In the genomic region with DNA sequence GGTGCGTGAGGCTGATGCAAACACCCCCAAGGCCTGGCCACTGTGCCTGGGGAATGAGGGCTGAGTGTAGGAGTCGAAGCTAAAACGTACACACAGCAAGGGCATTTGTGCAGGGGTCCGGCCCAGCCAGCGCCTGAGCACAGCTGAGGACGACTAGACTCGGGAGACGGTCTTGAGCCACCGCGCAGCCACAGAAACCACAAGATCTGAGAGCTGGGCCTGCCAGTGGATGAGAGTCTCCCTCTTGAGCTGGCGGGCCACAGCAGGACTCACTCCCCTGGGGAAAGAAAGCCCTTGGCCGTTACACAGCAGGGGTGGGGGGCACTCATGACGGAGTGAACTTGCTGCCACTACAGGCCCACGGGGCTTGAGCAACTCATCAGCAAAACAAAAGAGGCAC, we compare ENCODE assay signal across 3 cellular contexts.
TF ChIP-seq lines count a peak whose summit lies in the region.

No MANE protein-coding gene starts in this region.

TF ChIP-seq in SK-N-SH, 30 proteins besides CTCF, POLR2A, EP300 and RAD21:
- TF ChIP-seq GATA2 (CRISPR knock-in tag; IDR thresholded peaks at IDR 0.05) (no peak), TAF1 (IDR thresholded peaks at IDR 0.05; ENCODE audit: borderline replicate concordance, low read depth, low read length) (no peak), SIN3A (IDR thresholded peaks at IDR 0.05; ENCODE audit: borderline replicate concordance, low read depth, low read length) (no peak), RFX5 (IDR thresholded peaks at IDR 0.05; ENCODE audit: low read length) (no peak), EZH2phosphoT487 (IDR thresholded peaks at IDR 0.05; ENCODE audit: borderline replicate concordance, low read depth) (no peak), NFIC (IDR thresholded peaks at IDR 0.05; ENCODE audit: borderline replicate concordance) (no peak)
- TF ChIP-seq, protein P1, sequence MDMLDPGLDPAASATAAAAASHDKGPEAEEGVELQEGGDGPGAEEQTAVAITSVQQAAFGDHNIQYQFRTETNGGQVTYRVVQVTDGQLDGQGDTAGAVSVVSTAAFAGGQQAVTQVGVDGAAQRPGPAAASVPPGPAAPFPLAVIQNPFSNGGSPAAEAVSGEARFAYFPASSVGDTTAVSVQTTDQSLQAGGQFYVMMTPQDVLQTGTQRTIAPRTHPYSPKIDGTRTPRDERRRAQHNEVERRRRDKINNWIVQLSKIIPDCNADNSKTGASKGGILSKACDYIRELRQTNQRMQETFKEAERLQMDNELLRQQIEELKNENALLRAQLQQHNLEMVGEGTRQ (IDR thresholded peaks at IDR 0.05; ENCODE audit: borderline replicate concordance, low read depth, low read length): no peak

TF ChIP-seq in SK-N-SH treated with all-trans-retinoic acid at 6 μM for 48 hours, 23 proteins besides CTCF, POLR2A, EP300 and RAD21:
- TF ChIP-seq CSDC2 (CRISPR knock-in tag; IDR thresholded peaks at IDR 0.05): no peak
- TF ChIP-seq, protein P2, sequence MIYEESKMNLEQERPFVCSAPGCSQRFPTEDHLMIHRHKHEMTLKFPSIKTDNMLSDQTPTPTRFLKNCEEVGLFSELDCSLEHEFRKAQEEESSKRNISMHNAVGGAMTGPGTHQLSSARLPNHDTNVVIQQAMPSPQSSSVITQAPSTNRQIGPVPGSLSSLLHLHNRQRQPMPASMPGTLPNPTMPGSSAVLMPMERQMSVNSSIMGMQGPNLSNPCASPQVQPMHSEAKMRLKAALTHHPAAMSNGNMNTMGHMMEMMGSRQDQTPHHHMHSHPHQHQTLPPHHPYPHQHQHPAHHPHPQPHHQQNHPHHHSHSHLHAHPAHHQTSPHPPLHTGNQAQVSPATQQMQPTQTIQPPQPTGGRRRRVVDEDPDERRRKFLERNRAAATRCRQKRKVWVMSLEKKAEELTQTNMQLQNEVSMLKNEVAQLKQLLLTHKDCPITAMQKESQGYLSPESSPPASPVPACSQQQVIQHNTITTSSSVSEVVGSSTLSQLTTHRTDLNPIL (CRISPR knock-in tag; IDR thresholded peaks at IDR 0.05; ENCODE audit: low read depth): no peak
- no peak for TF ChIP-seq ZC3H10 (CRISPR knock-in tag; IDR thresholded peaks at IDR 0.05)
- TF ChIP-seq ZNF70 (CRISPR knock-in tag; IDR thresholded peaks at IDR 0.05): no peak
- TF ChIP-seq PPARA (CRISPR knock-in tag; IDR thresholded peaks at IDR 0.05; ENCODE audit: borderline replicate concordance): no peak
- TF ChIP-seq ISL1 (CRISPR knock-in tag; IDR thresholded peaks at IDR 0.05): no peak
- no peak for TF ChIP-seq TOX (CRISPR knock-in tag; IDR thresholded peaks at IDR 0.05; ENCODE audit: borderline replicate concordance)
- no peak for TF ChIP-seq ZNF565 (CRISPR knock-in tag; conservative IDR thresholded peaks at IDR 0.05; ENCODE audit: low read depth)
- no peak for TF ChIP-seq TCF4 (CRISPR knock-in tag; IDR thresholded peaks at IDR 0.05; ENCODE audit: borderline replicate concordance)
- no peak for TF ChIP-seq TSHZ2 (CRISPR knock-in tag; IDR thresholded peaks at IDR 0.05)
- no peak for TF ChIP-seq ZFP3 (CRISPR knock-in tag; IDR thresholded peaks at IDR 0.05)
- TF ChIP-seq CSRNP3 (CRISPR knock-in tag; IDR thresholded peaks at IDR 0.05): no peak
- no peak for TF ChIP-seq ESRRG (CRISPR knock-in tag; IDR thresholded peaks at IDR 0.05)
- no peak for TF ChIP-seq ZNF8 (CRISPR knock-in tag; IDR thresholded peaks at IDR 0.05)
- TF ChIP-seq, protein P3, sequence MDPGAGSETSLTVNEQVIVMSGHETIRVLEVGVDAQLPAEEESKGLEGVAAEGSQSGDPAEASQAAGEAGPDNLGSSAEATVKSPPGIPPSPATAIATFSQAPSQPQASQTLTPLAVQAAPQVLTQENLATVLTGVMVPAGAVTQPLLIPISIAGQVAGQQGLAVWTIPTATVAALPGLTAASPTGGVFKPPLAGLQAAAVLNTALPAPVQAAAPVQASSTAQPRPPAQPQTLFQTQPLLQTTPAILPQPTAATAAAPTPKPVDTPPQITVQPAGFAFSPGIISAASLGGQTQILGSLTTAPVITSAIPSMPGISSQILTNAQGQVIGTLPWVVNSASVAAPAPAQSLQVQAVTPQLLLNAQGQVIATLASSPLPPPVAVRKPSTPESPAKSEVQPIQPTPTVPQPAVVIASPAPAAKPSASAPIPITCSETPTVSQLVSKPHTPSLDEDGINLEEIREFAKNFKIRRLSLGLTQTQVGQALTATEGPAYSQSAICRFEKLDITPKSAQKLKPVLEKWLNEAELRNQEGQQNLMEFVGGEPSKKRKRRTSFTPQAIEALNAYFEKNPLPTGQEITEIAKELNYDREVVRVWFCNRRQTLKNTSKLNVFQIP (CRISPR knock-in tag; IDR thresholded peaks at IDR 0.05; ENCODE audit: borderline replicate concordance, low read depth): no peak
- no peak for TF ChIP-seq ZFP30 (CRISPR knock-in tag; IDR thresholded peaks at IDR 0.05)
- no peak for TF ChIP-seq RARB (CRISPR knock-in tag; IDR thresholded peaks at IDR 0.05)
- no peak for TF ChIP-seq SNAI2 (CRISPR knock-in tag; IDR thresholded peaks at IDR 0.05)

TF ChIP-seq in H1, 55 proteins besides CTCF, POLR2A, EP300 and RAD21:
- TF ChIP-seq BRCA1 (IDR thresholded peaks at IDR 0.05; ENCODE audit: low read depth, low read length) (no peak), SP4 (IDR thresholded peaks at IDR 0.05; ENCODE audit: low read length) (no peak), SIX5 (IDR thresholded peaks at IDR 0.05; ENCODE audit: low read depth, low read length) (no peak), BCL11A (IDR thresholded peaks at IDR 0.05; ENCODE audit: low read depth in 2 of 2, low read length in 2 of 2) (no peak), KDM4A (IDR thresholded peaks at IDR 0.05; ENCODE audit: low read depth, low read length, severe bottlenecking) (no peak), SIN3A (conservative IDR thresholded peaks at IDR 0.05 in 1 of 2, IDR thresholded peaks at IDR 0.05 in 1 of 2; ENCODE audit: low read depth in 1 of 2, low read length in 2 of 2) (no peak), POLR2AphosphoS5 (IDR thresholded peaks at IDR 0.05; ENCODE audit: low read depth, low read length) (no peak), EGR1 (IDR thresholded peaks at IDR 0.05; ENCODE audit: borderline replicate concordance, low read depth, low read length) (no peak), TEAD4 (IDR thresholded peaks at IDR 0.05; ENCODE audit: low read depth, low read length) (no peak), CTBP2 (IDR thresholded peaks at IDR 0.05; ENCODE audit: borderline replicate concordance, insufficient read depth, insufficient read length, low read length) (no peak), TAF7 (optimal IDR thresholded peaks at IDR 0.05; ENCODE audit: borderline replicate concordance, low read depth, low read length) (no peak)
